Comparison of ENCODE assay signal across 9 cellular contexts in the genomic region with DNA sequence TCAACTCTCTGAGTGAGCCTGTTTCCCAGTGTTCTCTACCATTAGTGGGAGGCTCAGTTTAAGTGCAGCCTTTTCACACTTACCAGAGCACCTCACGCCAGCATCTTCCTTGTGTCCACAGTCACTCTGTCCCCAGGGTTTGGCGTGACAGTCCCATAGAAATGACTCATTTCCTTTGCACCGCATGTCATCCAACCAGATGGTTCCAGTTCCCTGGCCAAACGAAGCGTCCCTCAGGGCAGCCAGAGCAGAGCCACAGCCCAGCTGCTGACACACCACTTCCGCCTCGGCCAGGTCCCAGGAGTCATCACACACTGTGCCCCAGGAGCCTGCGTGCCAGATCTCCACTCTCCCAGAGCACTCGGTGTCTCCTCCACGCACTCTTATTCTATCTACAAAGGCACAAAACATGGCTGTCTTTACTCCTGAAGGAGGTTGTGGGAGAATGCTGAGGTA.
DNase-seq lines count a peak whose midpoint lies in the region; TF ChIP-seq lines count a peak whose summit lies in the region.
"Had no signal": no experiment of that assay in that cellular context is flagged by ENCODE, and none has a peak within 500 bp of the region (broad histone marks: within the 10 kb centered on the region; RNA-seq: fewer than 3 reads in every experiment).

No MANE protein-coding gene starts in this region.

- 0 out of 2 replicates have a peak overlapping the region, but pooled peaks have one; percentile 3 for H3K27ac ChIP-seq in GM23248

- peak overlapping the region; percentile 19; the same call in 1 of the 2 replicates for H3K4me3 ChIP-seq in GM23248

- H3K36me3 Mint-ChIP-seq in glutamatergic neuron (ENCODE audit: unreplicated experiment), result peaks cover 10% of the 10 kb centered on the region
- no peaks in the 10 kb centered on the region for H3K36me3 Mint-ChIP-seq in activated naive CD4-positive, alpha-beta T cell treated with anti-CD3 and anti-CD28 coated beads for 36 hours (ENCODE audit: low read depth)

- H3K4me3 Mint-ChIP-seq in glutamatergic neuron (ENCODE audit: unreplicated experiment), result peak overlapping the region; percentile 81
- no peak overlapping the region for H3K4me3 Mint-ChIP-seq in activated naive CD4-positive, alpha-beta T cell treated with anti-CD3 and anti-CD28 coated beads for 36 hours

- H3K27ac Mint-ChIP-seq in glutamatergic neuron (ENCODE audit: unreplicated experiment), result peak overlapping the region; percentile 97
- no peak overlapping the region for H3K27ac Mint-ChIP-seq in activated naive CD4-positive, alpha-beta T cell treated with anti-CD3 and anti-CD28 coated beads for 36 hours

- H3K9me3 ChIP-seq in GM23248 (ENCODE audit: low read depth), result no peaks in the 10 kb centered on the region

- peaks cover 5% of the 10 kb centered on the region; the same call in 1 of the 2 replicates for H3K4me1 ChIP-seq in GM23248 (ENCODE audit: insufficient read depth)

- H3K27me3 Mint-ChIP-seq in glutamatergic neuron (ENCODE audit: unreplicated experiment), result peaks cover 8% of the 10 kb centered on the region
- H3K27me3 Mint-ChIP-seq in activated naive CD4-positive, alpha-beta T cell treated with anti-CD3 and anti-CD28 coated beads for 36 hours (ENCODE audit: low read depth), result peaks cover 3% of the 10 kb centered on the region

- TF ChIP-seq CTCF in glutamatergic neuron (IDR thresholded peaks at IDR 0.05; ENCODE audit: partially characterized antibody, unreplicated experiment), result no peak

- no peaks in the 10 kb centered on the region for H3K36me3 ChIP-seq in GM23248 (ENCODE audit: low read depth)

- peak overlapping the region; percentile 70 for H2AFZ ChIP-seq in GM23248

- no peaks in the 10 kb centered on the region for H3F3A ChIP-seq in GM23248 (ENCODE audit: insufficient read depth)

- no peak overlapping the region for H3K9ac ChIP-seq in GM23248

- H3K9me2 ChIP-seq in GM23248 (ENCODE audit: insufficient read depth), result no peaks in the 10 kb centered on the region

- in situ Hi-C loops in GM23248 (cut with MboI), result no loop called here

- intact Hi-C loops in activated naive CD4-positive, alpha-beta T cell treated with anti-CD3 and anti-CD28 coated beads for 36 hours (cut with micrococcal nuclease), result no loop called here

- 22 to 30% methylated on average over 10 of the region's 10 CpGs for WGBS in GM23248 (ENCODE audit: low coverage in 1 of 2, low lambda C conversion rate in 2 of 2, missing lambda C conversion rate in 2 of 2), 2 experiments

- H3K79me2 ChIP-seq in GM23248 (ENCODE audit: insufficient read depth), result no peaks in the 10 kb centered on the region

- no peak overlapping the region for H3K4me2 ChIP-seq in GM23248 (ENCODE audit: unreplicated experiment)

- peaks cover 16% of the 10 kb centered on the region for H3K9me3 Mint-ChIP-seq in glutamatergic neuron (ENCODE audit: unreplicated experiment)
- H3K9me3 Mint-ChIP-seq in activated naive CD4-positive, alpha-beta T cell treated with anti-CD3 and anti-CD28 coated beads for 36 hours, result peaks cover 4% of the 10 kb centered on the region

- no peaks in the 10 kb centered on the region for H4K20me1 ChIP-seq in GM23248 (ENCODE audit: insufficient read depth)

- DNase-seq in CD1c-positive myeloid dendritic cell (ENCODE audit: extremely low spot score), result peak; percentile 48
- DNase-seq in GM23248, result peak; percentile 66
- peak; percentile 90 for DNase-seq in NOMO-1 treated with DMSO at 0.1 percent for 48 hours (lab: John Stamatoyannopoulos, UW; ENCODE audit: unreplicated experiment)
- peak; percentile 87 for DNase-seq in glutamatergic neuron
- no peak for DNase-seq in stimulated activated CD4-positive, alpha-beta T cell treated with anti-CD3 and anti-CD28 coated beads, Interleukin-15, amount 100 ng/mL, for 24 hours
- no peak for DNase-seq in amniotic stem cell (lab: John Stamatoyannopoulos, UW)
- DNase-seq in activated naive CD4-positive, alpha-beta T cell treated with anti-CD3 and anti-CD28 coated beads for 36 hours, result no peak
- no peak for DNase-seq in stimulated activated CD4-positive, alpha-beta T cell treated with anti-CD3 and anti-CD28 coated beads, Interleukin-12 subunit alpha, Interleukin-12 subunit beta, amount 100 ng/mL, for 4 hours
- DNase-seq: head of caudate nucleus had no signal

- H3K27me3 ChIP-seq in GM23248 (replicated peaks; ENCODE audit: insufficient read depth), result no peaks in the 10 kb centered on the region

- peaks cover 51% of the 10 kb centered on the region for H3K4me1 Mint-ChIP-seq in glutamatergic neuron (ENCODE audit: low read depth, unreplicated experiment)
- no peaks in the 10 kb centered on the region for H3K4me1 Mint-ChIP-seq in activated naive CD4-positive, alpha-beta T cell treated with anti-CD3 and anti-CD28 coated beads for 36 hours (ENCODE audit: low read depth)

- CTCF ChIA-PET in activated naive CD4-positive, alpha-beta T cell treated with anti-CD3 and anti-CD28 coated beads for 36 hours (lab: Charles Lee), result no interaction called here

Comparison
In these comparisons a context has a peak if more than half of its experiments do, and no peak if none do; other contexts are left out.
1. DNase-seq: peak in CD1c-positive myeloid dendritic cell (single experiment), GM23248 (single experiment), NOMO-1 treated with DMSO at 0.1 percent for 48 hours (single experiment) and glutamatergic neuron (single experiment); none in stimulated activated CD4-positive, alpha-beta T cell treated with anti-CD3 and anti-CD28 coated beads, Interleukin-15, amount 100 ng/mL, for 24 hours (single experiment), amniotic stem cell (single experiment), activated naive CD4-positive, alpha-beta T cell treated with anti-CD3 and anti-CD28 coated beads for 36 hours (single experiment) and stimulated activated CD4-positive, alpha-beta T cell treated with anti-CD3 and anti-CD28 coated beads, Interleukin-12 subunit alpha, Interleukin-12 subunit beta, amount 100 ng/mL, for 4 hours (single experiment).